ENCODE assay signal across 25 cellular contexts in genomic region chr5:41932770-41933169, GRCh38.
"Had no signal": no experiment of that assay in that cellular context is flagged by ENCODE, and none has a peak within 500 bp of the region (broad histone marks: within the 10 kb centered on the region; RNA-seq: fewer than 3 reads in every experiment).

No MANE protein-coding gene starts in this region.

- H3K27ac ChIP-seq: neutrophil, pancreas, prostate gland, right lobe of liver, sigmoid colon, stomach, thoracic aorta, thyroid gland, tibial nerve, upper lobe of left lung, vagina had no signal

- DNase-seq: naive thymus-derived CD8-positive, alpha-beta T cell; nephron progenitor cell; nucleus accumbens; pancreas; right cardiac atrium; right lobe of liver; sigmoid colon; small intestine; stimulated activated CD4-positive, alpha-beta T cell treated with anti-CD3 and anti-CD28 coated beads, Interleukin-12 subunit alpha, Interleukin-12 subunit beta, amount 100 ng/mL, for 4 hours; stimulated activated CD4-positive, alpha-beta T cell treated with anti-CD3 and anti-CD28 coated beads, Interleukin-1b, Interleukin-23, amount 100 ng/mL, for 48 hours; stimulated activated CD4-positive, alpha-beta T cell treated with anti-CD3 and anti-CD28 coated beads, Interleukin-4, amount 100 ng/mL, for 1 hour; stimulated activated naive B cell treated with anti-CD40 and anti-IgM and Interleukin-4, amounts not matched to agents 10 μg/mL and 1 μg/mL and 100 μg/mL, for 72 hours; stimulated activated naive CD4-positive, alpha-beta T cell treated with Interleukin-2 at 50 U/mL for 16 hours; stomach; thyroid gland; trophoblast cell; upper lobe of left lung had no signal

- H3K4me1 ChIP-seq: pancreas, prostate gland, right lobe of liver, sigmoid colon, stomach, thyroid gland, tibial nerve, upper lobe of left lung, vagina had no signal

- H3K9me3 ChIP-seq: neutrophil, pancreas, prostate gland, right lobe of liver, sigmoid colon, stomach, thoracic aorta, thyroid gland, tibial nerve, upper lobe of left lung, vagina had no signal

- H3K36me3 ChIP-seq: prostate gland had no signal

- H3K4me3 ChIP-seq: pancreas, prostate gland, right lobe of liver, sigmoid colon, stomach, thoracic aorta, thyroid gland, tibial nerve, upper lobe of left lung, vagina had no signal

- ATAC-seq: naive thymus-derived CD8-positive, alpha-beta T cell; natural killer cell treated with Interleukin-12 subunit alpha and Interleukin-12 subunit beta and Interleukin-15 and Interleukin-18, amount 100 ng/mL, for 72 hours; pancreas; right cardiac atrium; right lobe of liver; stimulated activated effector memory CD8-positive, alpha-beta T cell treated with anti-CD3 and anti-CD28 coated beads, Interleukin-12 subunit alpha, Interleukin-12 subunit beta, amount 100 ng/mL, for 72 hours; stimulated activated naive B cell treated with anti-CD40 and anti-IgM and Interleukin-4, amounts not matched to agents 10 μg/mL and 1 μg/mL and 100 μg/mL, for 72 hours had no signal

- FAIRE-seq: pancreas, small intestine, urothelium cell line had no signal

- H3K27me3 ChIP-seq: neutrophil, pancreas, right lobe of liver, sigmoid colon, stomach, thyroid gland, tibial nerve, upper lobe of left lung, vagina had no signal
